29 cellular contexts compared by ENCODE assay signal in the genomic region with DNA sequence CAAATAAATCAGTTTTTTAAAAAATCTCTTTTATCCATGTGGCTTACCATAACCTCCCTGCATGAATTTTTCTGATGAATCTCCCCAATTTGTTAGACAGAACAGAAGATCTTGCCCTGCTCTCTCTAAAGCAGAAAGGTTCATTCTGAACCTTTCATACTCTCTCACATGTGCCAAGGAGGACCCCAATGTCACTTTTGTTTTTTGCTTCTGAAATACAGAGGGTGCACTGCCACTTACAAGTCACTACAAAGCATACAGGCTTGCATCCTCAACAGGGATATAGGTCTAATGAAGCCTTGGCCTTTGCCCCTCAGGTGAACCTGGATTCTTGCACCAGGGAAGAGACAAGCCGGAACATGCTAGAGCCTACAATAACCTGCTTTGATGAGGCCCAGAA. TPM values are rescaled to one million over a fixed set of nuclear protein-coding genes. Genes with fewer than 3 reads are reported as not detected.
"Had no signal": no experiment of that assay in that cellular context is flagged by ENCODE, and none has a peak within 500 bp of the region (broad histone marks: within the 10 kb centered on the region; RNA-seq: fewer than 3 reads in every experiment).

No MANE protein-coding gene starts in this region.

- H3K4me2 ChIP-seq: smooth muscle cell had no signal

- DNase-seq: colonic mucosa; effector CD8-positive, alpha-beta T cell; endodermal cell; gastrocnemius medialis; head of caudate nucleus; left ventricle myocardium superior; lower lobe of right lung; natural killer cell; right lobe of liver; stimulated activated CD4-positive, alpha-beta T cell treated with anti-CD3 and anti-CD28 coated beads, Interleukin-12 subunit alpha, Interleukin-12 subunit beta, amount 100 ng/mL, for 4 hours; stimulated activated CD4-positive, alpha-beta T cell treated with anti-CD3 and anti-CD28 coated beads, Interleukin-1b, Interleukin-23, amount 100 ng/mL, for 48 hours; stimulated activated CD4-positive, alpha-beta T cell treated with anti-CD3 and anti-CD28 coated beads, Interleukin-4, amount 100 ng/mL, for 1 hour; stimulated activated naive CD4-positive, alpha-beta T cell treated with Interleukin-2 at 50 U/mL for 16 hours; stomach; substantia nigra; testis; tibial artery had no signal

- H3K4me1 Mint-ChIP-seq: memory B cell; natural killer cell; stimulated activated effector memory CD8-positive, alpha-beta T cell treated with anti-CD3 and anti-CD28 coated beads, Interleukin-12 subunit alpha, Interleukin-12 subunit beta, amount 100 ng/mL, for 72 hours had no signal

- H2AFZ ChIP-seq: parathyroid adenoma had no signal

- H3K79me2 ChIP-seq: parathyroid adenoma had no signal

- H3K4me3 ChIP-seq: colonic mucosa, gastrocnemius medialis, lower lobe of right lung, right lobe of liver, smooth muscle cell, stomach, testis, tibial artery had no signal

- H3K9me3 ChIP-seq: colonic mucosa, gastrocnemius medialis, lower lobe of right lung, neutrophil, right lobe of liver, stomach, testis, tibial artery had no signal

- H3K9me3 Mint-ChIP-seq: dendritic cell treated with granulocyte-macrophage colony-stimulating factor and Interleukin-4, amounts not matched to agents 40 ng/mL and 50 ng/mL, for 4 days; endodermal cell; memory B cell; neural crest cell; stimulated activated effector memory CD8-positive, alpha-beta T cell treated with anti-CD3 and anti-CD28 coated beads, Interleukin-12 subunit alpha, Interleukin-12 subunit beta, amount 100 ng/mL, for 72 hours; type B pancreatic cell had no signal

- H3K36me3 ChIP-seq: colonic mucosa, gastrocnemius medialis, lower lobe of right lung, neutrophil, right lobe of liver had no signal

- ATAC-seq: esophagus mucosa; gastrocnemius medialis; left ventricle myocardium superior; lower lobe of right lung; natural killer cell; right lobe of liver; stimulated activated effector memory CD8-positive, alpha-beta T cell treated with anti-CD3 and anti-CD28 coated beads, Interleukin-12 subunit alpha, Interleukin-12 subunit beta, amount 100 ng/mL, for 72 hours had no signal

- H3K9ac ChIP-seq: parathyroid adenoma had no signal

- H3K27ac Mint-ChIP-seq: dendritic cell treated with granulocyte-macrophage colony-stimulating factor and Interleukin-4, amounts not matched to agents 40 ng/mL and 50 ng/mL, for 4 days; endodermal cell; memory B cell; natural killer cell; progenitor cell of endocrine pancreas; stimulated activated effector memory CD8-positive, alpha-beta T cell treated with anti-CD3 and anti-CD28 coated beads, Interleukin-12 subunit alpha, Interleukin-12 subunit beta, amount 100 ng/mL, for 72 hours; type B pancreatic cell had no signal

- H3K36me3 Mint-ChIP-seq: memory B cell; natural killer cell; stimulated activated effector memory CD8-positive, alpha-beta T cell treated with anti-CD3 and anti-CD28 coated beads, Interleukin-12 subunit alpha, Interleukin-12 subunit beta, amount 100 ng/mL, for 72 hours had no signal

- H3K27me3 ChIP-seq: colonic mucosa, stomach, testis, tibial artery had no signal

- H3K4me3 Mint-ChIP-seq: dendritic cell treated with granulocyte-macrophage colony-stimulating factor and Interleukin-4, amounts not matched to agents 40 ng/mL and 50 ng/mL, for 4 days; endodermal cell; memory B cell; natural killer cell; neural crest cell; stimulated activated effector memory CD8-positive, alpha-beta T cell treated with anti-CD3 and anti-CD28 coated beads, Interleukin-12 subunit alpha, Interleukin-12 subunit beta, amount 100 ng/mL, for 72 hours; type B pancreatic cell had no signal

- H3K27ac ChIP-seq: colonic mucosa, epithelial cell of prostate, gastrocnemius medialis, lower lobe of right lung, neutrophil, parathyroid adenoma, right lobe of liver, stomach, testis, tibial artery had no signal

- H3K4me1 ChIP-seq: colonic mucosa, gastrocnemius medialis, lower lobe of right lung, parathyroid adenoma, right lobe of liver, testis had no signal

RNA-seq across cellular contexts. Expression of a gene that starts 4.8 kb away (rescaled TPM):
- total RNA-seq: gastrocnemius medialis, mononuclear cell, natural killer cell had no signal
